33 cellular contexts compared by ENCODE assay signal in genomic region chr1:2857521-2857920, GRCh38.
"Had no signal": no experiment of that assay in that cellular context is flagged by ENCODE, and none has a peak within 500 bp of the region (broad histone marks: within the 10 kb centered on the region; RNA-seq: fewer than 3 reads in every experiment).

No MANE protein-coding gene starts in this region.

- H3K9me3 ChIP-seq: ascending aorta had no signal

- H3K4me1 Mint-ChIP-seq: activated B cell treated with CpG ODN at 0.5 μM for 24 hours; activated naive CD8-positive, alpha-beta T cell treated with anti-CD3 and anti-CD28 coated beads for 36 hours had no signal

- H3K9me3 Mint-ChIP-seq: activated CD4-positive, alpha-beta memory T cell treated with anti-CD3 and anti-CD28 coated beads for 36 hours had no signal

- H3K36me3 Mint-ChIP-seq: activated CD4-positive, alpha-beta memory T cell treated with anti-CD3 and anti-CD28 coated beads for 36 hours; activated naive CD8-positive, alpha-beta T cell treated with anti-CD3 and anti-CD28 coated beads for 36 hours had no signal

- H3K4me1 ChIP-seq: ascending aorta had no signal

- H3K4me3 ChIP-seq: ascending aorta, PC-9 had no signal

- DNase-seq: activated B cell treated with CpG ODN at 0.5 μM for 24 hours; activated CD4-positive, alpha-beta memory T cell treated with anti-CD3 and anti-CD28 coated beads for 36 hours; activated CD4-positive, alpha-beta T cell treated with anti-CD3 and anti-CD28 coated beads for 4 hours; activated CD4-positive, alpha-beta T cell treated with anti-CD3 and anti-CD28 coated beads, Interleukin-2, amount 50 U/mL, for 1 hour; activated CD4-positive, CD25-positive, alpha-beta regulatory T cell treated with anti-CD3 and anti-CD28 coated beads, Interleukin-2, amount 50 U/mL, for 72 hours; activated CD8-positive, alpha-beta memory T cell treated with anti-CD3 and anti-CD28 coated beads, Interleukin-2, amount 50 U/mL, for 4 hours; activated effector memory CD4-positive, alpha-beta T cell treated with Interleukin-2 at 50 U/mL for 16 hours; activated naive CD4-positive, alpha-beta T cell treated with anti-CD3 and anti-CD28 coated beads, Interleukin-2, amount 50 U/mL, for 16 hours; activated naive CD8-positive, alpha-beta T cell treated with anti-CD3 and anti-CD28 coated beads for 36 hours; activated T-cell treated with anti-CD3 and anti-CD28 coated beads for 4 hours; activated T-cell treated with anti-CD3 and anti-CD28 coated beads, Interleukin-2, amount 50 U/mL, for 48 hours; amniotic stem cell; MM.1S; MV-4-11; NCI-H1092; NCI-H146; NCI-H187; NCI-H2029 treated with DMSO at 0.1 percent for 48 hours; NCI-H2107; NCI-H2171; NCI-H510A; NCI-H526; NCI-H748 treated with DMSO at 0.1 percent for 48 hours; NK-92 treated with Interleukin-12 subunit alpha and Interleukin-12 subunit beta, amount 100 ng/mL, for 24 hours; PC-9; SW 1271; T-helper 2 cell; T-helper 9 cell had no signal

- H3K27me3 Mint-ChIP-seq: activated B cell treated with CpG ODN at 0.5 μM for 24 hours; activated CD4-positive, alpha-beta memory T cell treated with anti-CD3 and anti-CD28 coated beads for 36 hours; activated naive CD8-positive, alpha-beta T cell treated with anti-CD3 and anti-CD28 coated beads for 36 hours had no signal

- ATAC-seq: Right ventricle myocardium inferior had no signal

- H3K27me3 ChIP-seq: ascending aorta had no signal

- H3K9ac ChIP-seq: KMS-11 had no signal

- H3K36me3 ChIP-seq: ascending aorta had no signal

- H3K27ac Mint-ChIP-seq: activated B cell treated with CpG ODN at 0.5 μM for 24 hours; activated CD4-positive, alpha-beta memory T cell treated with anti-CD3 and anti-CD28 coated beads for 36 hours; activated naive CD8-positive, alpha-beta T cell treated with anti-CD3 and anti-CD28 coated beads for 36 hours had no signal

- H3K4me3 Mint-ChIP-seq: activated B cell treated with CpG ODN at 0.5 μM for 24 hours; activated CD4-positive, alpha-beta memory T cell treated with anti-CD3 and anti-CD28 coated beads for 36 hours; activated naive CD8-positive, alpha-beta T cell treated with anti-CD3 and anti-CD28 coated beads for 36 hours had no signal

- H3K27ac ChIP-seq: ascending aorta, KMS-11, PC-9, RWPE1, VCaP had no signal
